ENCODE assay signal across 35 cellular contexts in the genomic region with DNA sequence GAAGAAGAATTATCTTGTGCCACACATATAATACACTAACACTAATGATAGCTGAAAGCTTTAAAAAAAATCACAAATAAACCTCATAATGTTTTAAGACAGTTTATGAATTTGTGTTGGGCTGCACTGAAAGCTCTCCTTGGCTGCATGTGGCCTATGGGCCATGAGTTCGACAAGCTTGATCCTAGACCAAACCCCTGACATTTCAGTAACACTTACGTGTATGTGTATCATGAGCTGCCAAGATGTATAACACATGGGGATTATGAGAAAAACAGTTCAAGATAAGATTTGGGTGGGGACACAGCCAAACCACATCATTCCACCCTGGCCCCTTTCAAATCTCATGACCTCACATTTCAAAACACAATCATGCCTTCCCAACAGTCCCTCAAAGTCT.
DNase-seq lines count a peak whose midpoint lies in the region; ATAC-seq and TF ChIP-seq lines count a peak whose summit lies in the region.
"Had no signal": no experiment of that assay in that cellular context is flagged by ENCODE, and none has a peak within 500 bp of the region (broad histone marks: within the 10 kb centered on the region; RNA-seq: fewer than 3 reads in every experiment).

No MANE protein-coding gene starts in this region.

- H3K4me1 ChIP-seq in GM23338 (ENCODE audit: insufficient read depth) (no peaks in the 10 kb centered on the region), left lung (no peaks in the 10 kb centered on the region)
- H3K4me1 ChIP-seq: A549; BE2C; BLaER1; BLaER1 treated with 17β-estradiol and CSF1 and Interleukin-3, amounts not matched to agents 10 nM and 100 nM; Caco-2 had no signal

- TF ChIP-seq CTCF in GM23338 (conservative IDR thresholded peaks at IDR 0.05; ENCODE audit: low read depth in 2 of 2) (no peak), endothelial cell (IDR thresholded peaks at IDR 0.05; ENCODE audit: unreplicated experiment) (no peak), left lung (IDR thresholded peaks at IDR 0.05) (no peak)

- H4K20me1 ChIP-seq in GM23338 (replicated peaks; ENCODE audit: insufficient read depth) = no peaks in the 10 kb centered on the region
- H4K20me1 ChIP-seq: BLaER1; BLaER1 treated with 17β-estradiol and CSF1 and Interleukin-3, amounts not matched to agents 10 nM and 100 nM had no signal

- peak overlapping the region; percentile 23; the same call in 1 of the 2 replicates for H2AFZ ChIP-seq in GM23338

- peaks cover 0 to 3% of the 10 kb centered on the region in 2 donors for H3K9me3 ChIP-seq in left lung
- H3K9me3 ChIP-seq: A549; BE2C; BLaER1; BLaER1 treated with 17β-estradiol and CSF1 and Interleukin-3, amounts not matched to agents 10 nM and 100 nM; Caco-2 had no signal

- DNase-seq in GM23338 (ENCODE audit: low spot score) (no peak), astrocyte of the hippocampus (ENCODE audit: low read depth, low spot score) (peak; percentile 1), endothelial cell (ENCODE audit: low spot score) (no peak), left lung (no peak), NCI-H226 (no peak), T-helper 2 cell (no peak), KBM-7 (no peak)
- DNase-seq: 8988T; ACHN; AML-193; BE2C; C1 segment of cervical spinal cord; Caco-2; Calu3; CD4-positive, alpha-beta memory T cell; CD4-positive, alpha-beta T cell; CD4-positive, CD25-positive, alpha-beta regulatory T cell; CD8-positive, alpha-beta memory T cell; CD8-positive, alpha-beta T cell; COR-L47; DMS 273 treated with DMSO at 0.1 percent for 48 hours; DMS153; DMS53; DMS79; DMS79 treated with DMSO at 0.1 percent for 48 hours; DND-41; EL had no signal

- H3K27me3 Mint-ChIP-seq in GM23338 (ENCODE audit: insufficient read depth, low read depth, poor library complexity) = peaks cover 5% of the 10 kb centered on the region
- no peaks in the 10 kb centered on the region for H3K27me3 Mint-ChIP-seq in endothelial cell (ENCODE audit: unreplicated experiment)
- H3K27me3 Mint-ChIP-seq: B cell; CD4-positive, alpha-beta memory T cell; CD4-positive, alpha-beta T cell; CD4-positive, CD25-positive, alpha-beta regulatory T cell; CD8-positive, alpha-beta memory T cell had no signal

- H3K4me1 Mint-ChIP-seq in GM23338 (peaks cover 4% of the 10 kb centered on the region; the same call in 2 of the 3 replicates), endothelial cell (ENCODE audit: unreplicated experiment) (no peaks in the 10 kb centered on the region)
- H3K4me1 Mint-ChIP-seq: B cell; CD14-positive monocyte; CD4-positive, alpha-beta memory T cell; CD4-positive, CD25-positive, alpha-beta regulatory T cell; CD8-positive, alpha-beta memory T cell had no signal

- H3K4me3 ChIP-seq in GM23338 (no peak overlapping the region), left lung (no peak overlapping the region)
- H3K4me3 ChIP-seq: A549; BLaER1; BLaER1 treated with 17β-estradiol and CSF1 and Interleukin-3, amounts not matched to agents 10 nM and 100 nM had no signal

- H3K27ac ChIP-seq in GM23338 (ENCODE audit: low read depth) = no peak overlapping the region
- H3K27ac ChIP-seq in left lung = no peak overlapping the region
- H3K27ac ChIP-seq: 22Rv1; A549; BLaER1; BLaER1 treated with 17β-estradiol and CSF1 and Interleukin-3, amounts not matched to agents 10 nM and 100 nM; C4-2B had no signal

- no peak overlapping the region for H3K4me2 ChIP-seq in GM23338
- H3K4me2 ChIP-seq: A549; BLaER1; BLaER1 treated with 17β-estradiol and CSF1 and Interleukin-3, amounts not matched to agents 10 nM and 100 nM had no signal

- intact Hi-C loops in left lung (cut with DNase I) = no loop called here

- H3K79me2 ChIP-seq in GM23338 (replicated peaks; ENCODE audit: insufficient read depth) = no peaks in the 10 kb centered on the region

- H3K9me2 ChIP-seq in GM23338 (ENCODE audit: insufficient read depth) = peaks cover 9% of the 10 kb centered on the region; the same call in 1 of the 2 replicates

- H3F3A ChIP-seq in GM23338 (replicated peaks; ENCODE audit: low read depth) = no peaks in the 10 kb centered on the region

- H3K36me3 Mint-ChIP-seq in GM23338 (ENCODE audit: low read depth) (peaks cover 7% of the 10 kb centered on the region; the same call in 2 of the 3 replicates), endothelial cell (ENCODE audit: low read depth, unreplicated experiment) (no peaks in the 10 kb centered on the region)
- H3K36me3 Mint-ChIP-seq: CD14-positive monocyte; CD4-positive, alpha-beta memory T cell; CD4-positive, CD25-positive, alpha-beta regulatory T cell; CD8-positive, alpha-beta memory T cell; CD8-positive, alpha-beta T cell had no signal

- H3K36me3 ChIP-seq in GM23338 (ENCODE audit: insufficient read depth) (no peaks in the 10 kb centered on the region), left lung (no peaks in the 10 kb centered on the region)
- H3K36me3 ChIP-seq: BE2C; BLaER1; BLaER1 treated with 17β-estradiol and CSF1 and Interleukin-3, amounts not matched to agents 10 nM and 100 nM had no signal

- in situ Hi-C loops in KBM-7 (cut with MboI; ENCODE audit: low pct_unique_long_range_greater_than_20kb, low sequenced_read_pairs) = no loop called here

- H3K4me3 Mint-ChIP-seq in GM23338 = no peak overlapping the region
- no peak overlapping the region for H3K4me3 Mint-ChIP-seq in endothelial cell (ENCODE audit: unreplicated experiment)
- H3K4me3 Mint-ChIP-seq: B cell; CD14-positive monocyte; CD4-positive, alpha-beta T cell; CD4-positive, CD25-positive, alpha-beta regulatory T cell; CD8-positive, alpha-beta memory T cell; CD8-positive, alpha-beta T cell had no signal

- H3K27me3 ChIP-seq in GM23338 (ENCODE audit: insufficient read depth) = no peaks in the 10 kb centered on the region
- no peaks in the 10 kb centered on the region for H3K27me3 ChIP-seq in left lung
- H3K27me3 ChIP-seq: BE2C; BLaER1; BLaER1 treated with 17β-estradiol and CSF1 and Interleukin-3, amounts not matched to agents 10 nM and 100 nM had no signal

- H3K27ac Mint-ChIP-seq in GM23338 = no peak overlapping the region
- H3K27ac Mint-ChIP-seq in endothelial cell (ENCODE audit: unreplicated experiment) = peak overlapping the region; percentile 15
- H3K27ac Mint-ChIP-seq: B cell; CD14-positive monocyte; CD4-positive, alpha-beta memory T cell; CD4-positive, alpha-beta T cell; CD4-positive, CD25-positive, alpha-beta regulatory T cell; CD8-positive, alpha-beta memory T cell; CD8-positive, alpha-beta T cell had no signal

- H3K9me3 Mint-ChIP-seq in GM23338 (no peaks in the 10 kb centered on the region; the same call in 1 of the 3 replicates), endothelial cell (ENCODE audit: unreplicated experiment) (no peaks in the 10 kb centered on the region)

- no peak for ATAC-seq in GM23338
- peak; percentile 67 for ATAC-seq in left lung
- ATAC-seq in GM21786 (IDR thresholded peaks at IDR 0.05; ENCODE audit: unreplicated experiment) = no peak
- ATAC-seq: A549; CD8-positive, alpha-beta T cell had no signal

TF ChIP-seq in GM23338, 12 proteins besides CTCF, POLR2A, EP300 and RAD21 (continues in another document):
- TF ChIP-seq POLR2AphosphoS5 (IDR thresholded peaks at IDR 0.05; ENCODE audit: low read depth) (no peak), ZNF331 (CRISPR knock-in tag; IDR thresholded peaks at IDR 0.05; ENCODE audit: low read depth) (no peak), EZH2phosphoT487 (IDR thresholded peaks at IDR 0.05; ENCODE audit: unreplicated experiment) (no peak), CREB1 (CRISPR knock-in tag; IDR thresholded peaks at IDR 0.05; ENCODE audit: low read depth) (no peak), ZNF114 (CRISPR knock-in tag; IDR thresholded peaks at IDR 0.05) (no peak), STAT1 (IDR thresholded peaks at IDR 0.05; ENCODE audit: unreplicated experiment) (no peak)
- TF ChIP-seq, protein P1, sequence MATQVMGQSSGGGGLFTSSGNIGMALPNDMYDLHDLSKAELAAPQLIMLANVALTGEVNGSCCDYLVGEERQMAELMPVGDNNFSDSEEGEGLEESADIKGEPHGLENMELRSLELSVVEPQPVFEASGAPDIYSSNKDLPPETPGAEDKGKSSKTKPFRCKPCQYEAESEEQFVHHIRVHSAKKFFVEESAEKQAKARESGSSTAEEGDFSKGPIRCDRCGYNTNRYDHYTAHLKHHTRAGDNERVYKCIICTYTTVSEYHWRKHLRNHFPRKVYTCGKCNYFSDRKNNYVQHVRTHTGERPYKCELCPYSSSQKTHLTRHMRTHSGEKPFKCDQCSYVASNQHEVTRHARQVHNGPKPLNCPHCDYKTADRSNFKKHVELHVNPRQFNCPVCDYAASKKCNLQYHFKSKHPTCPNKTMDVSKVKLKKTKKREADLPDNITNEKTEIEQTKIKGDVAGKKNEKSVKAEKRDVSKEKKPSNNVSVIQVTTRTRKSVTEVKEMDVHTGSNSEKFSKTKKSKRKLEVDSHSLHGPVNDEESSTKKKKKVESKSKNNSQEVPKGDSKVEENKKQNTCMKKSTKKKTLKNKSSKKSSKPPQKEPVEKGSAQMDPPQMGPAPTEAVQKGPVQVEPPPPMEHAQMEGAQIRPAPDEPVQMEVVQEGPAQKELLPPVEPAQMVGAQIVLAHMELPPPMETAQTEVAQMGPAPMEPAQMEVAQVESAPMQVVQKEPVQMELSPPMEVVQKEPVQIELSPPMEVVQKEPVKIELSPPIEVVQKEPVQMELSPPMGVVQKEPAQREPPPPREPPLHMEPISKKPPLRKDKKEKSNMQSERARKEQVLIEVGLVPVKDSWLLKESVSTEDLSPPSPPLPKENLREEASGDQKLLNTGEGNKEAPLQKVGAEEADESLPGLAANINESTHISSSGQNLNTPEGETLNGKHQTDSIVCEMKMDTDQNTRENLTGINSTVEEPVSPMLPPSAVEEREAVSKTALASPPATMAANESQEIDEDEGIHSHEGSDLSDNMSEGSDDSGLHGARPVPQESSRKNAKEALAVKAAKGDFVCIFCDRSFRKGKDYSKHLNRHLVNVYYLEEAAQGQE (IDR thresholded peaks at IDR 0.05; ENCODE audit: unreplicated experiment) = no peak
